In genomic region chr15:78944669-78945407, GRCh38 we compare ENCODE assay signal across 8 cellular contexts. TPM values are rescaled to one million over a fixed set of nuclear protein-coding genes. Genes with fewer than 3 reads are reported as not detected.
DNase-seq lines count a peak whose midpoint lies in the region; ATAC-seq and TF ChIP-seq lines count a peak whose summit lies in the region.

A gene with protein sequence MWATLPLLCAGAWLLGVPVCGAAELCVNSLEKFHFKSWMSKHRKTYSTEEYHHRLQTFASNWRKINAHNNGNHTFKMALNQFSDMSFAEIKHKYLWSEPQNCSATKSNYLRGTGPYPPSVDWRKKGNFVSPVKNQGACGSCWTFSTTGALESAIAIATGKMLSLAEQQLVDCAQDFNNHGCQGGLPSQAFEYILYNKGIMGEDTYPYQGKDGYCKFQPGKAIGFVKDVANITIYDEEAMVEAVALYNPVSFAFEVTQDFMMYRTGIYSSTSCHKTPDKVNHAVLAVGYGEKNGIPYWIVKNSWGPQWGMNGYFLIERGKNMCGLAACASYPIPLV (minus strand): TSS chr15:78945046. CDS start chr15:78944981, 65 bp downstream.

- TF ChIP-seq CTCF in ovary (IDR thresholded peaks at IDR 0.05) = no peak

- peak; percentile 33 for TF ChIP-seq POLR2A in ovary (IDR thresholded peaks at IDR 0.05)

- peak; percentile 51 for DNase-seq in Caki2 (ENCODE audit: low read depth)
- DNase-seq in HuH-7.5 (ENCODE audit: low spot score) = peak; percentile 89
- DNase-seq in SJCRH30 = peak; percentile 63 to 69
- peak; percentile 68 for DNase-seq in activated naive CD4-positive, alpha-beta T cell treated with anti-CD3 and anti-CD28 coated beads, Interleukin-2, amount 50 U/mL, for 16 hours
- DNase-seq in Right ventricle myocardium superior = peak; percentile 89
- DNase-seq in ovary = peak; percentile 82 to 90 (median 88)

- in situ Hi-C loops in Caki2 (cut with HindIII; ENCODE audit: low pct_unique_long_range_greater_than_20kb, low sequenced_read_pairs) = no loop called here

- H3K4me3 ChIP-seq in SJCRH30 (peak within 1 kb of the TSS; percentile 54), ovary (peak within 1 kb of the TSS; percentile 81), thymus (ENCODE audit: low read length) (peak within 1 kb of the TSS; percentile 49)

- ATAC-seq in GM21390 (IDR thresholded peaks at IDR 0.05; ENCODE audit: unreplicated experiment) (peak; percentile 64), Right ventricle myocardium superior (ENCODE audit: poor library complexity) (peak; percentile 98)

- H3K27ac ChIP-seq in SJCRH30 (no peak within 1 kb of the TSS), ovary (peak within 1 kb of the TSS; percentile 45 to 77), thymus (ENCODE audit: low read depth) (no peak within 1 kb of the TSS)

- no peak for TF ChIP-seq EP300 in ovary (IDR thresholded peaks at IDR 0.05)

- no peaks in the 10 kb centered on the region for H3K9me3 ChIP-seq in SJCRH30 (replicated peaks)
- H3K9me3 ChIP-seq in ovary = no peaks in the 10 kb centered on the region
- H3K9me3 ChIP-seq in thymus (ENCODE audit: control insufficient read depth) = no peaks in the 10 kb centered on the region

- WGBS in ovary, 3 donors = 1 to 5% (median 1%) methylated on average over 26 to 71 of the region's 71 CpGs
- WGBS in thymus = 4% methylated on average over 71 of the region's 71 CpGs

- H3K36me3 ChIP-seq in SJCRH30 (no peaks in the 10 kb centered on the region), ovary (no peaks in the 10 kb centered on the region), thymus (ENCODE audit: control insufficient read depth, insufficient read depth) (no peaks in the 10 kb centered on the region)

- H3K4me1 ChIP-seq in SJCRH30 (no peaks in the 10 kb centered on the region), ovary (ENCODE audit: insufficient read depth) (peaks cover 7% of the 10 kb centered on the region), thymus (ENCODE audit: control insufficient read depth, insufficient read depth, low read length) (peaks cover 3% of the 10 kb centered on the region)

- H3K27me3 ChIP-seq in SJCRH30 (no peaks in the 10 kb centered on the region), ovary (no peaks in the 10 kb centered on the region), thymus (ENCODE audit: control insufficient read depth, insufficient read depth) (no peaks in the 10 kb centered on the region)

- intact Hi-C loops in Right ventricle myocardium superior (cut with DNase I) = no loop called here
- intact Hi-C loops in ovary (cut with DNase I) = no loop called here

RNA-seq across cellular contexts. Expression of the gene that starts here (rescaled TPM):
- total RNA-seq in Caki2 (2014; rRNA removed; shearing (Covaris generic); ENCODE audit: low replicate concordance) = 123 and 130 TPM in 2 replicates
- total RNA-seq in SJCRH30 (2014; rRNA removed; shearing (Covaris generic)) = 11.4 and 13.5 TPM in 2 replicates
- total RNA-seq in Right ventricle myocardium superior (68.4 TPM), ovary (100 to 1,000 TPM in 4 of 7 donors, 10 to 100 TPM in 3; 84.3 to 157 (median 116) TPM)
- polyA plus RNA-seq in ovary (100 to 1,000 TPM; 169 to 197 TPM), thymus (156 TPM)

Comparison
In these comparisons a context has a peak if more than half of its experiments do, and no peak if none do; other contexts are left out.
1. H3K27ac ChIP-seq: peak in ovary (2 of 2); none in SJCRH30 (single experiment) and thymus (single experiment).
2. Peak in every context shown above with its lines, with median percentiles within 50 percentile points of each other: DNase-seq and H3K4me3 ChIP-seq.